ENCODE assay signal across 8 cellular contexts in the genomic region with DNA sequence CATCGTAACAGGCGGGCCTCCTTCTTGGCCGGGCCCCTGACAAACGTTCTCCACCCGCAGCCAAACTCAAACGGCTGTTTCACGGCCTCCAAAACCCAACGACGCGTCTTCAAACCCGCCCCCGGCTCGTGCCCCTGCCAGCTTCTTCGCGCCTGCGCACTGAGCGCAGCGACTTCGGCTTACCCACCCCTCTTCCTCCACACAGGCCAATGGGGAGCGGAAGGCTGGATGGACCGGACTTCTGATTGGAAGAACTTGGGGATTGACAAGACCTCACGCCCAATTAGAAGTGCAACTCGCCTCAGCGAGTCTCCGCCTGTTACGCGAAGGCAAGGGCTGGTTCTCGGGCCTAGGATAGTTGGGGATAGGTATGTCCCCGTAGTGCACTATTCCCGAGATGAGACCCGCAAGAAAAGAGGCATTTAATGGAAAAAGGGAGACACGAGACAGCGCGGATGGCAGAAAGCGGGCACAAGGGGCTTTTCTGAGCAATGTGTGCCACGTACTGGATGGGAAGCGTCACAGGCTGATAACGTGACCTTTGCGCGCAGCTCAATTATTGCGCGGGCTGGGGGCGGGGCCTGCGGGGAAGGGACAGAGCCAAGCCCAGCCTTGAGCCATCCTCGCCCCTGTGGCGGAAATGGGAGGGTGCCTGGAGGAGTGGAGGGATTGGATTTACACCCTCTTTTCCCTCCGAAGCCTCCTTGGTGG. TPM values are rescaled to one million over a fixed set of nuclear protein-coding genes. Genes with fewer than 3 reads are reported as not detected.
A peak's percentile ranks its signal among the peaks of the same experiment; 100 is the strongest.
DNase-seq lines count a peak whose midpoint lies in the region; ATAC-seq and TF ChIP-seq lines count a peak whose summit lies in the region.

LAPTM4A (minus strand) TSS at position 111 of the 711 bp plus-strand sequence; CDS start at position 3, 108 bp downstream.

- DNase-seq in Caco-2 (peak; percentile 98 to 100), HT1080 (ENCODE audit: low read depth) (peak; percentile 99), NOMO-1 (lab: John Stamatoyannopoulos, UW; ENCODE audit: unreplicated experiment in 2 of 2) (peak; percentile 97), medulla oblongata (ENCODE audit: extremely low spot score) (peak; percentile 100)
- DNase-seq in effector memory CD8-positive, alpha-beta T cell, result peak; percentile 94 to 96 (median 96)
- peak; percentile 97 for DNase-seq in stimulated activated CD8-positive, alpha-beta memory T cell treated with anti-CD3 and anti-CD28 coated beads, Interleukin-12 subunit alpha, Interleukin-12 subunit beta, amount 100 ng/mL, for 1 hour (ENCODE audit: low read depth)

- POLR2A ChIA-PET in Caco-2 (lab: Charles Lee), result interaction anchor here (0.6 to 1.8 kb wide), 9 partner anchors 9 to 174 kb away, joined by 3 to 7 read pairs (median 5); partner anchors contain the start of genes SDC1 and WDR35
- POLR2A ChIA-PET in activated CD8-positive, alpha-beta memory T cell treated with anti-CD3 and anti-CD28 coated beads for 36 hours (lab: Charles Lee), result interaction anchor here (0.7 kb wide), 1 partner anchor 985 kb away, joined by 3 read pairs; no protein-coding TSS in a partner anchor

- H3K27me3 ChIP-seq in Caco-2 (replicated peaks; ENCODE audit: control insufficient read depth, insufficient read depth, low read length), result no peaks in the 10 kb centered on the region

- H3K4me1 ChIP-seq in Caco-2, result peaks cover 27% of the 10 kb centered on the region

- no peaks in the 10 kb centered on the region for H3K9me3 ChIP-seq in Caco-2

- H3K27ac Mint-ChIP-seq in Caco-2 (ENCODE audit: unreplicated experiment), result no peak within 1 kb of the TSS
- H3K27ac Mint-ChIP-seq in effector memory CD8-positive, alpha-beta T cell, result no peak within 1 kb of the TSS

- no peaks in the 10 kb centered on the region for H3K36me3 Mint-ChIP-seq in Caco-2 (ENCODE audit: insufficient read depth, unreplicated experiment)
- peaks cover 4% of the 10 kb centered on the region for H3K36me3 Mint-ChIP-seq in effector memory CD8-positive, alpha-beta T cell (ENCODE audit: insufficient read depth)

- intact Hi-C loops in Caco-2 (cut with micrococcal nuclease; ENCODE audit: unreplicated experiment), result loop anchor here (1.0 to 2.0 kb wide), 6 partner anchors 21 to 95 kb away; partner anchors contain the start of gene WDR35

- H3K9me3 Mint-ChIP-seq in Caco-2 (ENCODE audit: unreplicated experiment), result no peaks in the 10 kb centered on the region
- H3K9me3 Mint-ChIP-seq in effector memory CD8-positive, alpha-beta T cell, result no peaks in the 10 kb centered on the region

- no peaks in the 10 kb centered on the region for H3K27me3 Mint-ChIP-seq in Caco-2 (ENCODE audit: insufficient read depth, unreplicated experiment)
- H3K27me3 Mint-ChIP-seq in effector memory CD8-positive, alpha-beta T cell, result peaks cover 22 to 24% of the 10 kb centered on the region in 2 donors

- CTCF ChIA-PET in Caco-2 (lab: Charles Lee), result interaction anchor here (0.5 to 3.5 kb wide), 12 partner anchors 9 to 694 kb away, joined by 3 to 33 read pairs (median 5); partner anchors contain the start of genes OSR1 and SDC1
- CTCF ChIA-PET in activated CD8-positive, alpha-beta memory T cell treated with anti-CD3 and anti-CD28 coated beads for 36 hours (lab: Charles Lee), result interaction anchor here (0.9 to 1.3 kb wide), 2 partner anchors 36 to 174 kb away, joined by 3 to 4 read pairs; partner anchors contain the start of gene SDC1

- no TSS peak for BruUV-seq in Caco-2 (replicated peaks; lab: Mats Ljungman, UMichigan)

- no peaks in the 10 kb centered on the region for H3K36me3 ChIP-seq in Caco-2 (ENCODE audit: control insufficient read depth, insufficient read depth, low read length)

- peaks cover 21% of the 10 kb centered on the region for H3K4me1 Mint-ChIP-seq in Caco-2 (ENCODE audit: low read depth, unreplicated experiment)
- H3K4me1 Mint-ChIP-seq in effector memory CD8-positive, alpha-beta T cell (ENCODE audit: low read depth in 2 of 2), result peaks cover 0 to 29% of the 10 kb centered on the region in 2 donors

- no peak within 1 kb of the TSS for H3K4me3 Mint-ChIP-seq in Caco-2 (ENCODE audit: unreplicated experiment)
- H3K4me3 Mint-ChIP-seq in effector memory CD8-positive, alpha-beta T cell, result no peak within 1 kb of the TSS

- peak within 1 kb of the TSS; percentile 98 for H3K4me3 ChIP-seq in Caco-2 (ENCODE audit: low read depth, low read length)

- peak in 1 of 2 experiments; percentile 12 for TF ChIP-seq CTCF in Caco-2 (IDR thresholded peaks at IDR 0.05; ENCODE audit: insufficient read depth in 1 of 2, low read depth in 1 of 2, low read length in 1 of 2, severe bottlenecking in 1 of 2, unreplicated experiment in 1 of 2)

- peak; percentile 90 for ATAC-seq in GM21367 (IDR thresholded peaks at IDR 0.05; ENCODE audit: unreplicated experiment)
- peak; percentile 89 for ATAC-seq in effector memory CD8-positive, alpha-beta T cell (replicated peaks)

RNA-seq across cellular contexts. Expression of gene LAPTM4A, which starts in this region (rescaled TPM):
- 121 and 140 TPM in 2 replicates for total RNA-seq in Caco-2 (2022)
- total RNA-seq in HT1080 (2014; rRNA removed; shearing (Covaris generic)), result 21.3 and 36.6 TPM in 2 replicates
- 121 and 125 TPM in 2 replicates for polyA plus RNA-seq in HT1080 (2015; cell fraction: cytosol; rRNA removed)
- polyA plus RNA-seq in HT1080 (2015; cell fraction: nucleus; rRNA removed), result 118 and 119 TPM in 2 replicates
- 10 to 100 TPM; 23.9 to 27.5 TPM for total RNA-seq in activated CD8-positive, alpha-beta memory T cell treated with anti-CD3 and anti-CD28 coated beads for 36 hours

Comparison
In these comparisons a context has a peak if more than half of its experiments do, and no peak if none do; other contexts are left out.
1. Peak in every context shown above with its lines: DNase-seq, ATAC-seq and H3K4me3 ChIP-seq.